In genomic region chr14:38190846-38191245, GRCh38 we compare ENCODE assay signal across 2 cellular contexts. TPM values are rescaled to one million over a fixed set of nuclear protein-coding genes. Genes with fewer than 3 reads are reported as not detected.
"Had no signal": no experiment of that assay in that cellular context is flagged by ENCODE, and none has a peak within 500 bp of the region (broad histone marks: within the 10 kb centered on the region; RNA-seq: fewer than 3 reads in every experiment).

No MANE protein-coding gene starts in this region.

RNA-seq across cellular contexts. Expression of gene SSTR1, which starts 16.9 kb away (rescaled TPM):
- total RNA-seq: naive thymus-derived CD4-positive, alpha-beta T cell; natural killer cell treated with Interleukin-12 subunit alpha and Interleukin-12 subunit beta and Interleukin-15 and Interleukin-18, amount 100 ng/mL, for 72 hours had no signal
- polyA plus RNA-seq: naive thymus-derived CD4-positive, alpha-beta T cell had no signal
